8 cellular contexts compared by ENCODE assay signal in the genomic region with DNA sequence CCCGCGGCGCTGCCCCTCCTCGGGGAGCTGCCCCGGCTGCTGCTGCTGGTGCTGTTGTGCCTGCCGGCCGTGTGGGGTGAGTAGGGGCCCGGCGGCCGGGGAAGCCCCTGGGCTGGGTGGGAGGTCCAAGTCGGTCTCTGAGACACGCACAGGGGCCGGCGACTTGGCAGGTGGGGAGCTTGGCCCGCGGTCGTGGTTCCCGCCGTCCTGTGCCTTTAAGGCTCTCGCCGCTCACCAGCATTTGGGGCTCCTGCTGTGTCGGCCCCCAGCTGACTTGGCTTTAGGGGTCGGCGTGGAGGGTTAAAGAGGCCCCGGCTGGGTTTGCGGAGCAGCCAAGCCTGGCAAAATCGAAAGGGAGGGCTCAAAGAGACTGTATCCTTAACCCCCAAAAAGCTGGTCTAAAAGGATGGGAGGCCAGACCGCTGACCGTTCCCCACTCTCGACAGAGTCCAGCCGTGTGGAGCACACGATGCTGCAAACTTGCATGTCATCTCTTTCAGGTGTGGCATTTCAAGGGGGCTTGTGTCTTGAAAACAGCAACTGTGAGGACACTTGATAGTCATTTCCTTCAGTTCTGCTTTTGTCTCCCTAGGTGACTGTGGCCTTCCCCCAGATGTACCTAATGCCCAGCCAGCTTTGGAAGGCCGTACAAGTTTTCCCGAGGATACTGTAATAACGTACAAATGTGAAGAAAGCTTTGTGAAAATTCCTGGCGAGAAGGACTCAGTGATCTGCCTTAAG. TPM values are rescaled to one million over a fixed set of nuclear protein-coding genes. Genes with fewer than 3 reads are reported as not detected.
DNase-seq lines count a peak whose midpoint lies in the region; ATAC-seq, FAIRE-seq and TF ChIP-seq lines count a peak whose summit lies in the region.

No MANE protein-coding gene starts in this region.

- no peak for TF ChIP-seq POLR2A in GM12892 (IDR thresholded peaks at IDR 0.05; ENCODE audit: low read depth, low read length)

- H3K4me3 ChIP-seq in iPS DF 6.9 (ENCODE audit: low read length): peak overlapping the region; percentile 71; the same call in 1 of the 2 replicates
- H3K4me3 ChIP-seq in skeletal muscle satellite cell (ENCODE audit: low read length): peak overlapping the region; percentile 88

- H3K27me3 ChIP-seq in iPS DF 6.9 (ENCODE audit: control insufficient read depth, insufficient read depth, low read length) (no peaks in the 10 kb centered on the region), skeletal muscle satellite cell (ENCODE audit: control insufficient read depth, insufficient read depth, low read length) (no peaks in the 10 kb centered on the region)

- H3K36me3 ChIP-seq in iPS DF 6.9 (ENCODE audit: control insufficient read depth, insufficient read depth, low read length): no peaks in the 10 kb centered on the region; the same call in 1 of the 2 replicates
- peaks cover 6% of the 10 kb centered on the region for H3K36me3 ChIP-seq in skeletal muscle satellite cell (ENCODE audit: insufficient read depth, low read length)

- H3K27ac ChIP-seq in iPS DF 6.9 (ENCODE audit: low read length): no peak overlapping the region

- FAIRE-seq in GM12892 (lab: Jason Lieb, UNC): peak; percentile 91

- peak overlapping the region; percentile 95 for H3K4me2 ChIP-seq in skeletal muscle satellite cell (ENCODE audit: low read length)

- H3K9ac ChIP-seq in skeletal muscle satellite cell (ENCODE audit: low read depth, low read length): peak overlapping the region; percentile 92

- H3K9me3 ChIP-seq in iPS DF 6.9 (ENCODE audit: control insufficient read depth, insufficient read depth, low read length) (no peaks in the 10 kb centered on the region), skeletal muscle satellite cell (replicated peaks; ENCODE audit: low read length) (no peaks in the 10 kb centered on the region)

- H3K4me1 ChIP-seq in iPS DF 6.9 (ENCODE audit: control insufficient read depth, insufficient read depth, low read length) (peaks cover under 1% of the 10 kb centered on the region; the same call in 1 of the 2 replicates), skeletal muscle satellite cell (ENCODE audit: control insufficient read depth, insufficient read depth, low read length) (peaks cover 5% of the 10 kb centered on the region)

- ATAC-seq in HG03095 (IDR thresholded peaks at IDR 0.05; ENCODE audit: unreplicated experiment) (no peak), GM19463 (IDR thresholded peaks at IDR 0.05; ENCODE audit: unreplicated experiment) (no peak)

- DNase-seq in A172 (ENCODE audit: low spot score) (peak; percentile 26), GM12892 (ENCODE audit: insufficient read length) (no peak), Kasumi-1 (lab: John Stamatoyannopoulos, UW) (peak; percentile 24 to 33), amniotic epithelial cell (ENCODE audit: low read depth) (peak; percentile 28), iPS DF 6.9 (ENCODE audit: low read depth, low spot score) (no peak)

- WGBS in iPS DF 6.9 (ENCODE audit: insufficient coverage, insufficient read length): no CpG with 5 or more reads among the region's 36 CpGs

RNA-seq across cellular contexts. Expression of a gene that starts 0.5 kb away (rescaled TPM):
- total RNA-seq in A172 (2014; rRNA removed; shearing (Covaris generic)): 60.4 and 69.8 TPM in 2 replicates
- polyA plus RNA-seq in GM12892 (2012; ENCODE audit: missing spikeins): 20.9 TPM
- total RNA-seq in skeletal muscle satellite cell (2012; rRNA removed): 24.8 and 29.9 TPM in 2 replicates

Comparison
In these comparisons a context has a peak if more than half of its experiments do, and no peak if none do; other contexts are left out.
1. DNase-seq: peak in A172 (single experiment), Kasumi-1 (2 of 2) and amniotic epithelial cell (single experiment); none in GM12892 (single experiment) and iPS DF 6.9 (single experiment).